Comparison of ENCODE assay signal across 8 cellular contexts in the genomic region with DNA sequence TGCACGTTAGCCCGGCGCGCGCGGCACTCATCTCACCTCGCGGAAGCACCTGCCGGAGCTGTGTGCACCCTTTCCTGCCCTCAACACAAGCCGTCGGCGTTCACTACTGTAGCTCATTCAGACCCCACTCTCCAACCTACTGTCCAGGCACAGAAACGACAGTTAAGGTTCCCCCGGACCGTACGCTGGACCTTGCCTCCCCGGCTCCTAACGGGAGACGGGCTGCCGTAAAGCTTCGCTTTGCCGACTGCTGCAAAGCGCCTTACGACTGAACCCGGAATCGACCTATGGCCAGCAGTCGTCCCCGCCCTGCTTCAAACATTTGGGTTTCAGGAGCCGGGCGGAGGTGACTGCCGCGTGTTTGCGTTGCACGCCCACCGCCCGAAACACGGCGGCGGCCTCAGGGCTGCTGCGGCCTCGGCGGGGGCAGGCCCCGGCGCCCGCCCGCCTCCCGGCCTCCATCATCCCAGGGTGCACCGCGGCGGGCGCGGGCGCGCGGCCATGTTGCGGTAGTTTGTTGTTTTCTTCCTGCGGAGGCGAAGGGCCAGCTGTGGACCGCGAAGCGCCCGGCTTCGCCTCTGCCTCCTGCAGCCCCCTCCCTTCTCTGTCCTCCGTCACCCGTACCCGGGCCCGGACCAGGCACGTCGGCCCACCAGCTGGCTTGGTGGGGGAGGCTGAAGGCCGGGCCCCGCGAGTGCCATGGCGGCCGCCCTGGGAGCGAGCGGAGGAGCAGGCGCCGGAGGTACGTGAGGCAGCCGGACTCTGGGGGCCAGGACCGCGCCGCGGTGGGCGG. TPM values are rescaled to one million over a fixed set of nuclear protein-coding genes. Genes with fewer than 3 reads are reported as not detected.
DNase-seq lines count a peak whose midpoint lies in the region; ATAC-seq, FAIRE-seq and TF ChIP-seq lines count a peak whose summit lies in the region.

A gene with protein sequence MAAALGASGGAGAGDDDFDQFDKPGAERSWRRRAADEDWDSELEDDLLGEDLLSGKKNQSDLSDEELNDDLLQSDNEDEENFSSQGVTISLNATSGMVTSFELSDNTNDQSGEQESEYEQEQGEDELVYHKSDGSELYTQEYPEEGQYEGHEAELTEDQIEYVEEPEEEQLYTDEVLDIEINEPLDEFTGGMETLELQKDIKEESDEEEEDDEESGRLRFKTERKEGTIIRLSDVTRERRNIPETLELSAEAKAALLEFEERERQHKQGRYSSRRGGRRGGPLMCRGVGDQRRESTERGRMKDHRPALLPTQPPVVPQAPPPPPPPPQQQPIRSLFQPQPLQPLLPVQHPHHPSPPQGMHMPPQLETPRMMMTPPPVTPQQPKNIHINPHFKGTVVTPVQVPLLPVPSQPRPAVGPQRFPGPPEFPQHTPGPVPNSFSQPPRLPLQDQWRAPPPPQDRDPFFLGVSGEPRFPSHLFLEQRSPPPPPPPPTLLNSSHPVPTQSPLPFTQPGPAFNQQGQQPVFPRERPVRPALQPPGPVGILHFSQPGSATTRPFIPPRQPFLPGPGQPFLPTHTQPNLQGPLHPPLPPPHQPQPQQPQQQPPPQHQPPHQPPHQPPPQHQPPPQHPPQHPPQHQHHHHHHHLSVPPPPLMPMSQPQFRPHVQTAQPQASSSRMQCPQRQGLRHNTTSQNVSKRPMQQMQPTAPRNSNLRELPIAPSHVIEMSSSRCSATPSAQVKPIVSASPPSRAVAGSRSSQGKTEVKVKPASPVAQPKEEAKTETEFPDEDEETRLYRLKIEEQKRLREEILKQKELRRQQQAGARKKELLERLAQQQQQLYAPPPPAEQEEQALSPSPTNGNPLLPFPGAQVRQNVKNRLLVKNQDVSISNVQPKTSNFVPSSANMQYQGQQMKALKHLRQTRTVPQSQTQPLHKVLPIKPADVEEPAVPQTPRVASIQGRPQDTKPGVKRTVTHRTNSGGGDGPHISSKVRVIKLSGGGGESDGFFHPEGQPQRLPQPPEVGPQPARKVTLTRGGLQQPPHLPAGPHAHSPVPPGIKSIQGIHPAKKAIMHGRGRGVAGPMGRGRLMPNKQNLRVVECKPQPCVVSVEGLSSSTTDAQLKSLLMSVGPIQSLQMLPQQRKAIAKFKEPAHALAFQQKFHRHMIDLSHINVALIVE (plus strand): TSS at position 484 of the 793 bp plus-strand sequence. CDS start 216 bp downstream, at position 700.

- H3K4me1 Mint-ChIP-seq in stimulated activated naive CD8-positive, alpha-beta T cell treated with anti-CD3 and anti-CD28 coated beads, Interleukin-15, amount 100 ng/mL, for 72 hours, result peaks cover 49% of the 10 kb centered on the region

- H4K20me1 ChIP-seq in neural cell (ENCODE audit: insufficient read depth), result no peaks in the 10 kb centered on the region

- H3K9me3 ChIP-seq in neural cell (ENCODE audit: low read length), result peaks cover 2% of the 10 kb centered on the region

- peak; percentile 79 for TF ChIP-seq POLR2A in H54 (IDR thresholded peaks at IDR 0.05; ENCODE audit: low read depth, low read length)

- peak within 1 kb of the TSS; percentile 82 for H3K4me2 ChIP-seq in neural cell (ENCODE audit: low read length)

- peak within 1 kb of the TSS; percentile 99 for H3K27ac Mint-ChIP-seq in stimulated activated naive CD8-positive, alpha-beta T cell treated with anti-CD3 and anti-CD28 coated beads, Interleukin-15, amount 100 ng/mL, for 72 hours

- DNase-seq in ELR (ENCODE audit: low read depth) (peak; percentile 85), H54 (ENCODE audit: insufficient read length, low spot score) (peak; percentile 79), LoVo (ENCODE audit: low spot score) (peak; percentile 88), SHP77 treated with DMSO at 0.1 percent for 48 hours (lab: John Stamatoyannopoulos, UW) (peak; percentile 77), fibroblast of villous mesenchyme (ENCODE audit: low read depth) (peak; percentile 81)
- DNase-seq in activated effector memory CD4-positive, alpha-beta T cell treated with anti-CD3 and anti-CD28 coated beads, Interleukin-2, amount 50 U/mL, for 16 hours, result peak; percentile 93
- peak; percentile 84 to 89 for DNase-seq in stimulated activated naive CD8-positive, alpha-beta T cell treated with anti-CD3 and anti-CD28 coated beads, Interleukin-15, amount 100 ng/mL, for 72 hours

- no peaks in the 10 kb centered on the region for H3K27me3 ChIP-seq in neural cell (ENCODE audit: insufficient read depth, low read depth, low read length)

- peaks cover 8 to 15% of the 10 kb centered on the region in 2 donors for H3K9me3 Mint-ChIP-seq in stimulated activated naive CD8-positive, alpha-beta T cell treated with anti-CD3 and anti-CD28 coated beads, Interleukin-15, amount 100 ng/mL, for 72 hours

- H3K27ac ChIP-seq in neural cell (ENCODE audit: low read length), result peak within 1 kb of the TSS; percentile 95

- TF ChIP-seq EP300 in neural cell (conservative IDR thresholded peaks at IDR 0.05; ENCODE audit: poor library complexity, severe bottlenecking), result no peak

- no peaks in the 10 kb centered on the region for H3F3A ChIP-seq in neural cell (ENCODE audit: insufficient read depth, low read length, poor library complexity, severe bottlenecking)

- no peaks in the 10 kb centered on the region for H3K9me2 ChIP-seq in neural cell (ENCODE audit: insufficient read depth, low read length)

- no peaks in the 10 kb centered on the region for H3K27me3 Mint-ChIP-seq in stimulated activated naive CD8-positive, alpha-beta T cell treated with anti-CD3 and anti-CD28 coated beads, Interleukin-15, amount 100 ng/mL, for 72 hours

- peak within 1 kb of the TSS; percentile 98 for H3K9ac ChIP-seq in neural cell (ENCODE audit: low read length)

- peak within 1 kb of the TSS; percentile 80 for H3K4me3 ChIP-seq in fibroblast of villous mesenchyme (ENCODE audit: low read depth, low read length)
- H3K4me3 ChIP-seq in neural cell (ENCODE audit: low read length), result peak within 1 kb of the TSS; percentile 93

- peak within 1 kb of the TSS; percentile 90 to 94 for H3K4me3 Mint-ChIP-seq in stimulated activated naive CD8-positive, alpha-beta T cell treated with anti-CD3 and anti-CD28 coated beads, Interleukin-15, amount 100 ng/mL, for 72 hours

- H3K36me3 ChIP-seq in neural cell (ENCODE audit: insufficient read depth, low read length), result peaks cover 9% of the 10 kb centered on the region

- no peak for FAIRE-seq in H54 (lab: Jason Lieb, UNC)

- peak; percentile 37 for TF ChIP-seq RAD21 in neural cell (conservative IDR thresholded peaks at IDR 0.05)

- peaks cover 47% of the 10 kb centered on the region for H3K79me2 ChIP-seq in neural cell (replicated peaks; ENCODE audit: insufficient read depth, low read length)

- H2AFZ ChIP-seq in neural cell (ENCODE audit: low read depth, low read length), result peak within 1 kb of the TSS; percentile 98

- TF ChIP-seq CTCF in fibroblast of villous mesenchyme (IDR thresholded peaks at IDR 0.05; ENCODE audit: insufficient read depth, low read depth, low read length), result no peak
- TF ChIP-seq CTCF in neural cell (IDR thresholded peaks at IDR 0.05; ENCODE audit: poor library complexity, severe bottlenecking), result no peak

- peak; percentile 92 for ATAC-seq in stimulated activated naive CD8-positive, alpha-beta T cell treated with anti-CD3 and anti-CD28 coated beads, Interleukin-15, amount 100 ng/mL, for 72 hours

TF ChIP-seq in neural cell, 6 proteins besides CTCF, POLR2A, EP300 and RAD21:
- TF ChIP-seq EZH2 (IDR thresholded peaks at IDR 0.05; ENCODE audit: borderline replicate concordance, insufficient read depth, low read length, poor library complexity, severe bottlenecking), result no peak
- no peak for TF ChIP-seq SMC3 (conservative IDR thresholded peaks at IDR 0.05; ENCODE audit: poor library complexity)
- peak; percentile 74 for TF ChIP-seq TAF1 (IDR thresholded peaks at IDR 0.05; ENCODE audit: low read depth)
- peak; percentile 84 for TF ChIP-seq POLR2AphosphoS5 (IDR thresholded peaks at IDR 0.05)
- TF ChIP-seq REST (IDR thresholded peaks at IDR 0.05; ENCODE audit: borderline replicate concordance), result peak; percentile 80
- peak; percentile 79 for TF ChIP-seq MXI1 (conservative IDR thresholded peaks at IDR 0.05; ENCODE audit: poor library complexity, severe bottlenecking)

RNA-seq across cellular contexts. Expression of the gene that starts here (rescaled TPM):
- 22.9 and 23.7 TPM in 2 replicates for total RNA-seq in fibroblast of villous mesenchyme
- polyA plus RNA-seq in neural cell, result 53.2 and 53.9 TPM in 2 replicates
- 62.8 and 88.3 TPM in 2 replicates for polyA minus RNA-seq in neural cell

Comparison
In these comparisons a context has a peak if more than half of its experiments do, and no peak if none do; other contexts are left out.
1. Peak in every context shown above with its lines: DNase-seq, ATAC-seq, H3K4me3 ChIP-seq and H3K27ac ChIP-seq.